Comparison of ENCODE assay signal across 27 cellular contexts in the genomic region with DNA sequence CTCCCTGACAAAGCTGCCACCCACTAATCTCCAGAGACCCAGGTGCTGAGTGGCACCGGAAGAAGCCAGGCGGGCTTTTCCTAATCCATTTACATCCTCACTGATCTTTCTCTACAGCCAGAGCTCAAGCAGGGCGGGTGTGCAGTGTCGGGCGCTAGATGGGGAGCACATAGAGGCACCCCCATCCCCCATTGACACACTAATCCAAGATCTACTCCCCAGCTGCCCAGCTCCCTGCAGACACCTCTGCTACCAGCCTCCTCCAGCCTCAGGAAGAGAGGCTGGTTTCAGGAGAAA. TPM values are rescaled to one million over a fixed set of nuclear protein-coding genes. Genes with fewer than 3 reads are reported as not detected.
DNase-seq lines count a peak whose midpoint lies in the region; ATAC-seq and TF ChIP-seq lines count a peak whose summit lies in the region.
"Had no signal": no experiment of that assay in that cellular context is flagged by ENCODE, and none has a peak within 500 bp of the region (broad histone marks: within the 10 kb centered on the region; RNA-seq: fewer than 3 reads in every experiment).

No MANE protein-coding gene starts in this region.

- H3K9me3 ChIP-seq in WERI-Rb-1 (ENCODE audit: severe bottlenecking) = peaks cover 2% of the 10 kb centered on the region
- H3K9me3 ChIP-seq in MG63 = no peaks in the 10 kb centered on the region
- H3K9me3 ChIP-seq: SK-N-SH, suprapubic skin, uterus had no signal

- peaks cover 5% of the 10 kb centered on the region for H3K27me3 Mint-ChIP-seq in activated CD8-positive, alpha-beta T cell treated with anti-CD3 and anti-CD28 coated beads, Interleukin-2, amount 10 ng/mL, durations not matched to agents 7 days and 5 days (ENCODE audit: low read depth)
- peaks cover 1% of the 10 kb centered on the region for H3K27me3 Mint-ChIP-seq in activated CD8-positive, alpha-beta T cell treated with anti-CD3 and anti-CD28 coated beads for 36 hours
- H3K27me3 Mint-ChIP-seq in GM23338 (ENCODE audit: insufficient read depth, low read depth, poor library complexity) (peaks cover 6% of the 10 kb centered on the region), progenitor cell of endocrine pancreas (peaks cover 6% of the 10 kb centered on the region)

- peaks cover 7% of the 10 kb centered on the region for H3K4me1 Mint-ChIP-seq in activated CD8-positive, alpha-beta T cell treated with anti-CD3 and anti-CD28 coated beads, Interleukin-2, amount 10 ng/mL, durations not matched to agents 7 days and 5 days (ENCODE audit: low read depth)
- H3K4me1 Mint-ChIP-seq in activated CD8-positive, alpha-beta T cell treated with anti-CD3 and anti-CD28 coated beads for 36 hours (ENCODE audit: low read depth) = no peaks in the 10 kb centered on the region
- H3K4me1 Mint-ChIP-seq in GM23338 (peaks cover 21% of the 10 kb centered on the region), progenitor cell of endocrine pancreas (ENCODE audit: low read depth) (peaks cover 19% of the 10 kb centered on the region)
- H3K4me1 Mint-ChIP-seq: activated CD4-positive, alpha-beta T cell treated with anti-CD3 and anti-CD28 coated beads, Interleukin-2, amount 10 ng/mL, durations not matched to agents 24 days and 14 days; stimulated activated effector memory CD8-positive, alpha-beta T cell treated with anti-CD3 and anti-CD28 coated beads, Interleukin-12 subunit alpha, Interleukin-12 subunit beta, amount 100 ng/mL, for 72 hours had no signal

- intact Hi-C loops in activated CD8-positive, alpha-beta T cell treated with anti-CD3 and anti-CD28 coated beads for 36 hours (cut with micrococcal nuclease) = no loop called here

- no peaks in the 10 kb centered on the region for H3K9me3 Mint-ChIP-seq in activated CD8-positive, alpha-beta T cell treated with anti-CD3 and anti-CD28 coated beads, Interleukin-2, amount 10 ng/mL, durations not matched to agents 7 days and 5 days (ENCODE audit: insufficient read depth)
- no peaks in the 10 kb centered on the region for H3K9me3 Mint-ChIP-seq in activated CD8-positive, alpha-beta T cell treated with anti-CD3 and anti-CD28 coated beads for 36 hours
- H3K9me3 Mint-ChIP-seq in GM23338 = no peaks in the 10 kb centered on the region
- no peaks in the 10 kb centered on the region for H3K9me3 Mint-ChIP-seq in progenitor cell of endocrine pancreas (ENCODE audit: low read depth)
- H3K9me3 Mint-ChIP-seq: activated CD4-positive, alpha-beta T cell treated with anti-CD3 and anti-CD28 coated beads, Interleukin-2, amount 10 ng/mL, durations not matched to agents 24 days and 14 days; activated T-helper 1 cell treated with anti-CD3 and anti-CD28 coated beads, Interleukin-12 subunit alpha, Interleukin-12 subunit beta, Interleukin-2, Interleukin-4 antibody, amounts not matched to agents 30 ng/mL and 10 ng/mL and 1 ng/mL, durations not matched to agents 14 hours and 24 hours and 36 hours; stimulated activated effector memory CD8-positive, alpha-beta T cell treated with anti-CD3 and anti-CD28 coated beads, Interleukin-12 subunit alpha, Interleukin-12 subunit beta, amount 100 ng/mL, for 72 hours had no signal

- CTCF ChIA-PET in activated CD8-positive, alpha-beta T cell treated with anti-CD3 and anti-CD28 coated beads, Interleukin-2, amount 10 ng/mL, durations not matched to agents 7 days and 5 days (lab: Charles Lee) = no interaction called here
- CTCF ChIA-PET in activated CD8-positive, alpha-beta T cell treated with anti-CD3 and anti-CD28 coated beads for 36 hours (lab: Charles Lee) = no interaction called here

- no peaks in the 10 kb centered on the region for H3K79me2 ChIP-seq in GM23338 (replicated peaks; ENCODE audit: insufficient read depth)

- no peaks in the 10 kb centered on the region for H3K36me3 ChIP-seq in GM23338 (ENCODE audit: insufficient read depth)
- H3K36me3 ChIP-seq in WERI-Rb-1 = no peaks in the 10 kb centered on the region
- no peaks in the 10 kb centered on the region for H3K36me3 ChIP-seq in MG63
- H3K36me3 ChIP-seq: suprapubic skin, uterus had no signal

- TF ChIP-seq CTCF in activated CD8-positive, alpha-beta T cell treated with anti-CD3 and anti-CD28 coated beads for 36 hours (IDR thresholded peaks at IDR 0.05) = no peak
- TF ChIP-seq CTCF in GM23338 (conservative IDR thresholded peaks at IDR 0.05; ENCODE audit: low read depth in 2 of 2) (no peak), WERI-Rb-1 (IDR thresholded peaks at IDR 0.05; ENCODE audit: low read depth, low read length) (no peak), progenitor cell of endocrine pancreas (IDR thresholded peaks at IDR 0.05; ENCODE audit: unreplicated experiment) (no peak)

- H3K36me3 Mint-ChIP-seq in activated CD8-positive, alpha-beta T cell treated with anti-CD3 and anti-CD28 coated beads, Interleukin-2, amount 10 ng/mL, durations not matched to agents 7 days and 5 days (ENCODE audit: low read depth) = no peaks in the 10 kb centered on the region
- no peaks in the 10 kb centered on the region for H3K36me3 Mint-ChIP-seq in activated CD8-positive, alpha-beta T cell treated with anti-CD3 and anti-CD28 coated beads for 36 hours (ENCODE audit: low read depth)
- H3K36me3 Mint-ChIP-seq in GM23338 (ENCODE audit: low read depth) (no peaks in the 10 kb centered on the region), progenitor cell of endocrine pancreas (ENCODE audit: insufficient read depth) (no peaks in the 10 kb centered on the region)
- H3K36me3 Mint-ChIP-seq: stimulated activated effector memory CD8-positive, alpha-beta T cell treated with anti-CD3 and anti-CD28 coated beads, Interleukin-12 subunit alpha, Interleukin-12 subunit beta, amount 100 ng/mL, for 72 hours had no signal

- peaks cover 10% of the 10 kb centered on the region for H3K4me1 ChIP-seq in GM23338 (ENCODE audit: insufficient read depth)
- H3K4me1 ChIP-seq: uterus had no signal

- no peaks in the 10 kb centered on the region for H3F3A ChIP-seq in GM23338 (replicated peaks; ENCODE audit: low read depth)

- peak overlapping the region; percentile 51; the same call in 1 of the 2 replicates for H3K4me2 ChIP-seq in GM23338
- H3K4me2 ChIP-seq: SK-N-SH had no signal

- H3K27ac ChIP-seq in GM23338 (ENCODE audit: low read depth) (no peak overlapping the region), WERI-Rb-1 (peak overlapping the region; percentile 70)
- H3K27ac ChIP-seq: skin epidermis, suprapubic skin, uterus had no signal

- H4K20me1 ChIP-seq in GM23338 (replicated peaks; ENCODE audit: insufficient read depth) = no peaks in the 10 kb centered on the region

- no peak for ATAC-seq in activated CD8-positive, alpha-beta T cell treated with anti-CD3 and anti-CD28 coated beads, Interleukin-2, amount 10 ng/mL, durations not matched to agents 7 days and 5 days
- no peak for ATAC-seq in activated CD8-positive, alpha-beta T cell treated with anti-CD3 and anti-CD28 coated beads for 36 hours
- ATAC-seq in GM23338 = no peak; the same call in 2 of the 3 replicates
- ATAC-seq: stimulated activated effector memory CD8-positive, alpha-beta T cell treated with anti-CD3 and anti-CD28 coated beads, Interleukin-12 subunit alpha, Interleukin-12 subunit beta, amount 100 ng/mL, for 72 hours had no signal

- peak; percentile 6 for DNase-seq in activated CD8-positive, alpha-beta T cell treated with anti-CD3 and anti-CD28 coated beads, Interleukin-2, amount 10 ng/mL, durations not matched to agents 7 days and 5 days
- no peak for DNase-seq in activated CD8-positive, alpha-beta T cell treated with anti-CD3 and anti-CD28 coated beads for 36 hours
- DNase-seq in GM23338 (ENCODE audit: low spot score) (no peak), WERI-Rb-1 (peak; percentile 90), progenitor cell of endocrine pancreas (ENCODE audit: low spot score, unreplicated experiment) (no peak), MG63 (no peak)
- DNase-seq in stimulated activated CD4-positive, alpha-beta T cell treated with anti-CD3 and anti-CD28 coated beads, Interleukin-15, amount 100 ng/mL, for 24 hours = no peak
- no peak for DNase-seq in activated CD4-positive, alpha-beta T cell treated with anti-CD3 and anti-CD28 coated beads, Interleukin-2, amount 50 U/mL, for 1 hour
- DNase-seq: ACHN; activated CD4-positive, alpha-beta T cell treated with anti-CD3 and anti-CD28 coated beads, Interleukin-2, amount 10 ng/mL, durations not matched to agents 24 days and 14 days; activated naive CD4-positive, alpha-beta T cell treated with anti-CD3 and anti-CD28 coated beads, Interleukin-2, amount 50 U/mL, for 16 hours; central memory CD4-positive, alpha-beta T cell; glutamatergic neuron; Kasumi-1; NCI-H1930; NCI-H446; SK-N-SH; stimulated activated CD4-positive, alpha-beta T cell treated with anti-CD3 and anti-CD28 coated beads, Interleukin-2, amount 100 ng/mL, for 24 hours; uterus had no signal

- H3K27me3 ChIP-seq in GM23338 (ENCODE audit: insufficient read depth) = no peaks in the 10 kb centered on the region
- H3K27me3 ChIP-seq in WERI-Rb-1 (ENCODE audit: insufficient read depth, low read depth, severe bottlenecking) = no peaks in the 10 kb centered on the region
- H3K27me3 ChIP-seq in MG63 = no peaks in the 10 kb centered on the region
- H3K27me3 ChIP-seq: suprapubic skin, uterus had no signal

- no peaks in the 10 kb centered on the region for H3K9me2 ChIP-seq in GM23338 (ENCODE audit: insufficient read depth)
- H3K9me2 ChIP-seq: SK-N-SH had no signal

- H3K4me3 ChIP-seq in GM23338 (no peak overlapping the region), WERI-Rb-1 (ENCODE audit: low read depth, low read length) (peak overlapping the region; percentile 28), MG63 (no peak overlapping the region)
- H3K4me3 ChIP-seq: skin epidermis, suprapubic skin, uterus had no signal

- no peak overlapping the region for H3K27ac Mint-ChIP-seq in activated CD8-positive, alpha-beta T cell treated with anti-CD3 and anti-CD28 coated beads, Interleukin-2, amount 10 ng/mL, durations not matched to agents 7 days and 5 days
- no peak overlapping the region for H3K27ac Mint-ChIP-seq in activated CD8-positive, alpha-beta T cell treated with anti-CD3 and anti-CD28 coated beads for 36 hours
- H3K27ac Mint-ChIP-seq in GM23338 = no peak overlapping the region
- peak overlapping the region; percentile 61 for H3K27ac Mint-ChIP-seq in progenitor cell of endocrine pancreas
- H3K27ac Mint-ChIP-seq: activated CD4-positive, alpha-beta T cell treated with anti-CD3 and anti-CD28 coated beads, Interleukin-2, amount 10 ng/mL, durations not matched to agents 24 days and 14 days; activated T-helper 1 cell treated with anti-CD3 and anti-CD28 coated beads, Interleukin-12 subunit alpha, Interleukin-12 subunit beta, Interleukin-2, Interleukin-4 antibody, amounts not matched to agents 30 ng/mL and 10 ng/mL and 1 ng/mL, durations not matched to agents 14 hours and 24 hours and 36 hours; stimulated activated effector memory CD8-positive, alpha-beta T cell treated with anti-CD3 and anti-CD28 coated beads, Interleukin-12 subunit alpha, Interleukin-12 subunit beta, amount 100 ng/mL, for 72 hours had no signal

- POLR2A ChIA-PET in activated CD8-positive, alpha-beta T cell treated with anti-CD3 and anti-CD28 coated beads, Interleukin-2, amount 10 ng/mL, durations not matched to agents 7 days and 5 days (lab: Charles Lee) = no interaction called here
- POLR2A ChIA-PET in activated CD8-positive, alpha-beta T cell treated with anti-CD3 and anti-CD28 coated beads for 36 hours (lab: Charles Lee) = no interaction called here

- peak overlapping the region; percentile 92; the same call in 1 of the 2 replicates for H2AFZ ChIP-seq in GM23338

- no peak overlapping the region for H3K4me3 Mint-ChIP-seq in activated CD8-positive, alpha-beta T cell treated with anti-CD3 and anti-CD28 coated beads, Interleukin-2, amount 10 ng/mL, durations not matched to agents 7 days and 5 days
- no peak overlapping the region for H3K4me3 Mint-ChIP-seq in activated CD8-positive, alpha-beta T cell treated with anti-CD3 and anti-CD28 coated beads for 36 hours
- no peak overlapping the region for H3K4me3 Mint-ChIP-seq in GM23338
- H3K4me3 Mint-ChIP-seq in progenitor cell of endocrine pancreas (ENCODE audit: low read depth) = no peak overlapping the region
- H3K4me3 Mint-ChIP-seq: activated CD4-positive, alpha-beta T cell treated with anti-CD3 and anti-CD28 coated beads, Interleukin-2, amount 10 ng/mL, durations not matched to agents 24 days and 14 days; activated T-helper 1 cell treated with anti-CD3 and anti-CD28 coated beads, Interleukin-12 subunit alpha, Interleukin-12 subunit beta, Interleukin-2, Interleukin-4 antibody, amounts not matched to agents 30 ng/mL and 10 ng/mL and 1 ng/mL, durations not matched to agents 14 hours and 24 hours and 36 hours; stimulated activated effector memory CD8-positive, alpha-beta T cell treated with anti-CD3 and anti-CD28 coated beads, Interleukin-12 subunit alpha, Interleukin-12 subunit beta, amount 100 ng/mL, for 72 hours had no signal

RNA-seq across cellular contexts. Expression of a gene that starts 22.2 kb away (rescaled TPM):
- total RNA-seq in activated CD8-positive, alpha-beta T cell treated with anti-CD3 and anti-CD28 coated beads, Interleukin-2, amount 10 ng/mL, durations not matched to agents 7 days and 5 days = not detected
- not detected for total RNA-seq in activated CD8-positive, alpha-beta T cell treated with anti-CD3 and anti-CD28 coated beads for 36 hours
- total RNA-seq in GM23338 (2014; rRNA removed; shearing (Covaris generic)) = not detected in 2 replicates
- polyA plus RNA-seq in GM23338 (2016; fragmentation: Nextera tagmentation; extraction: Ambion mirVana) = not detected in 2 replicates
- 1.2 and 2.1 TPM in 2 replicates for total RNA-seq in progenitor cell of endocrine pancreas
- total RNA-seq in MG63 (2014; rRNA removed; shearing (Covaris generic); ENCODE audit: low replicate concordance) = 1.2 TPM in 1 of 2 replicates, not detected in the other
- total RNA-seq: activated CD4-positive, alpha-beta T cell treated with anti-CD3 and anti-CD28 coated beads, Interleukin-2, amount 10 ng/mL, durations not matched to agents 24 days and 14 days; activated T-helper 1 cell treated with anti-CD3 and anti-CD28 coated beads, Interleukin-12 subunit alpha, Interleukin-12 subunit beta, Interleukin-2, Interleukin-4 antibody, amounts not matched to agents 30 ng/mL and 10 ng/mL and 1 ng/mL, durations not matched to agents 14 hours and 24 hours and 36 hours; pulmonary artery endothelial cell; T-helper 2 cell treated with Interferon-gamma antibody and Interleukin-4, amounts not matched to agents 100 ng/mL and 5 ng/mL, for 36 hours had no signal
- polyA plus RNA-seq: BJ, endothelial cell of umbilical vein had no signal

RNA-seq across cellular contexts. Expression of a gene that starts 54.2 kb away (rescaled TPM):
- total RNA-seq in activated CD8-positive, alpha-beta T cell treated with anti-CD3 and anti-CD28 coated beads, Interleukin-2, amount 10 ng/mL, durations not matched to agents 7 days and 5 days = 10 to 100 TPM; 29.4 to 30.7 TPM
- 10 to 100 TPM; 40.5 to 41.1 TPM for total RNA-seq in activated CD8-positive, alpha-beta T cell treated with anti-CD3 and anti-CD28 coated beads for 36 hours
- total RNA-seq in GM23338 (2014; rRNA removed; shearing (Covaris generic)) = 63.5 and 73.6 TPM in 2 replicates
- polyA plus RNA-seq in GM23338 (2016; fragmentation: Nextera tagmentation; extraction: Ambion mirVana) = 40.0 and 52.4 TPM in 2 replicates
- total RNA-seq in progenitor cell of endocrine pancreas = 69.7 and 73.4 TPM in 2 replicates
- total RNA-seq in MG63 (2014; rRNA removed; shearing (Covaris generic); ENCODE audit: low replicate concordance) = 47.2 and 101 TPM in 2 replicates

Comparison
In these comparisons a context has a peak if more than half of its experiments do, and no peak if none do; other contexts are left out.
1. DNase-seq: peak in activated CD8-positive, alpha-beta T cell treated with anti-CD3 and anti-CD28 coated beads, Interleukin-2, amount 10 ng/mL, durations not matched to agents 7 days and 5 days (single experiment) and WERI-Rb-1 (single experiment); none in activated CD8-positive, alpha-beta T cell treated with anti-CD3 and anti-CD28 coated beads for 36 hours (single experiment), GM23338 (single experiment), progenitor cell of endocrine pancreas (single experiment), stimulated activated CD4-positive, alpha-beta T cell treated with anti-CD3 and anti-CD28 coated beads, Interleukin-15, amount 100 ng/mL, for 24 hours (single experiment), MG63 (single experiment) and activated CD4-positive, alpha-beta T cell treated with anti-CD3 and anti-CD28 coated beads, Interleukin-2, amount 50 U/mL, for 1 hour (single experiment).